1 cellular context compared by ENCODE assay signal in the genomic region with DNA sequence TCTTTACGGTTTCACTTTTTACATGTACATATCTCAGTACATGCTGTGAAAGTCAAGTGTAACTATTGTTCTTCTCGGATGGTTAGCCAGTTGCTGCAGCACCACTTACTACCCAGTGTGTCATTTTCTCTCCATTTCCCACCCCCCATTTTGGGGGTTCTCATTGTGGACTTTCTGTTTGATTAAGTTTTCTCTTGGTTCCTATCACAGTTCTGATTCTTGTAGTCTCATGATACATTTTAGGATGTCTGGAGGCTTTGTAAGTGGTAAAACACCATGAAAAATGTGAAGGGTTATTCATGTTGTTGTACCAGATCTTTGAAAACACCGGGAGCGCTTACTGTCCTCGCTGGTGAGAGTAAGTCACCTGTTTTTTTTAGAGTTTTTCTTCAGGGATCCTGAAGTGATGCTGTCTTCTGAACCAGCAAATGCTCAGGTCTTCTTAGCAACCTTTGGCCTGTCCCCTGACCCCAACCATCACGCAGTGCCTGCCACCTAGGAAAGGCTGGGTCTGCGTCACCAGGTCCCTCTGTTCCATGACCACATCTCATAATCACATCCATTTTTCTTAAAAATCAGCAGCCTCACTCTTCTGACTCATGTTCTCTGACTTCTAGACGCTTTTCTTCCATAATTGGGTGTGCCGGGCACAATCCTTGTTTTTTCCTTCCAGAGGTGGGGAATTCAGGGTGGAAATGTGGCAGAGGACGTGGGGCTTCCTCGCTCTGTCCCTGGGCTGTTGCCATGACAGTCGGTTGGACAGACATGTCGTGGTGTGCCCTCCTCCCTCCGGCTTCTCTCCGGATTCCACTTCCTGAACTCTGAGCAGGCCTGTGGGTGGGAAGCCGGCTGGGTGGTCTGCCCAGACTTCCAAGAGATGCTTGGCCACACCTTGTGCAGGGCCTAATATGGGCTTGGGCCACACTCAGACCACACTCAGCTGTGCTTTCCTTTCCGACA.
TF ChIP-seq lines count a peak whose summit lies in the region.

No MANE protein-coding gene starts in this region.

TF ChIP-seq in GM12878, 131 proteins besides CTCF, POLR2A, EP300 and RAD21:
- TF ChIP-seq JUNB (IDR thresholded peaks at IDR 0.05) (0 out of 2 replicates have a peak, but pooled peaks have one; percentile 10), ZNF24 (IDR thresholded peaks at IDR 0.05) (no peak)
